Comparison of ENCODE assay signal across 17 cellular contexts in genomic region chr3:59808431-59808830, GRCh38.
DNase-seq lines count a peak whose midpoint lies in the region; ATAC-seq, FAIRE-seq and TF ChIP-seq lines count a peak whose summit lies in the region.
"Had no signal": no experiment of that assay in that cellular context is flagged by ENCODE, and none has a peak within 500 bp of the region (broad histone marks: within the 10 kb centered on the region; RNA-seq: fewer than 3 reads in every experiment).

No MANE protein-coding gene starts in this region.

- no peaks in the 10 kb centered on the region for H3K36me3 ChIP-seq in HUES6 (ENCODE audit: control insufficient read depth, insufficient read depth, low read length)
- H3K36me3 ChIP-seq in H1 (ENCODE audit: control insufficient read depth in 2 of 4, insufficient read depth in 4 of 4, low read length in 3 of 4) = no peaks in the 10 kb centered on the region
- no peaks in the 10 kb centered on the region for H3K36me3 ChIP-seq in neural progenitor cell

- H3K4me1 ChIP-seq in HUES6 (ENCODE audit: control insufficient read depth, insufficient read depth, low read length) (peaks cover 30% of the 10 kb centered on the region), H1 (replicated peaks in 1 of 4; ENCODE audit: control insufficient read depth in 3 of 4, insufficient read depth in 4 of 4, low read length in 3 of 4) (peaks cover 0 to 12% (median 4%) of the 10 kb centered on the region in 4 experiments; a peak in 4 of 7 replicates), neural progenitor cell (peaks cover 29% of the 10 kb centered on the region)

- H3K79me1 ChIP-seq in H1 (ENCODE audit: low read depth, low read length) = no peaks in the 10 kb centered on the region

- H3K79me2 ChIP-seq in H1 (ENCODE audit: control insufficient read depth in 1 of 2, insufficient read depth in 2 of 2, low read length in 2 of 2) (no peaks in the 10 kb centered on the region), neural progenitor cell (ENCODE audit: low read depth) (no peaks in the 10 kb centered on the region)

- no peaks in the 10 kb centered on the region for H3K23me2 ChIP-seq in H1 (ENCODE audit: low read depth, low read length)

- no peak overlapping the region for H3K56ac ChIP-seq in H1 (replicated peaks; ENCODE audit: insufficient read length, low read depth, low read length)

- peaks cover 42% of the 10 kb centered on the region for H3K4me1 Mint-ChIP-seq in neural progenitor cell
- H3K4me1 Mint-ChIP-seq in activated T-cell treated with anti-CD3 and anti-CD28 coated beads, Interleukin-2, amount 50 U/mL, for 4 hours (ENCODE audit: low read depth) = peaks cover 6% of the 10 kb centered on the region

- H3K27me3 ChIP-seq in HUES6 (ENCODE audit: control insufficient read depth, insufficient read depth, low read length) = no peaks in the 10 kb centered on the region
- no peaks in the 10 kb centered on the region for H3K27me3 ChIP-seq in H1 (replicated peaks in 1 of 4; ENCODE audit: control insufficient read depth in 3 of 4, extremely low read depth in 1 of 4, insufficient read depth in 3 of 4, low read length in 3 of 4)
- no peaks in the 10 kb centered on the region for H3K27me3 ChIP-seq in neural progenitor cell

- peak overlapping the region; percentile 74; the same call in 1 of the 2 replicates for H3K27ac ChIP-seq in HUES6 (ENCODE audit: low read depth, low read length)
- no peak overlapping the region for H3K27ac ChIP-seq in H1 (ENCODE audit: low read depth, low read length)
- no peak overlapping the region for H3K27ac ChIP-seq in neural progenitor cell
- H3K27ac ChIP-seq: KMS-11 had no signal

- no peak overlapping the region for H3K4ac ChIP-seq in H1 (replicated peaks; ENCODE audit: insufficient read length, low read depth, low read length)

- no peaks in the 10 kb centered on the region for H4K20me1 ChIP-seq in H1 (replicated peaks in 1 of 2; ENCODE audit: control insufficient read depth in 1 of 2, insufficient read depth in 2 of 2, low read length in 2 of 2)
- no peaks in the 10 kb centered on the region for H4K20me1 ChIP-seq in neural progenitor cell (ENCODE audit: low read depth)

- H3K9ac ChIP-seq in HUES6 (ENCODE audit: low read length) (peak overlapping the region; percentile 61), H1 (replicated peaks in 1 of 4; ENCODE audit: extremely low read depth in 1 of 4, low read depth in 3 of 4, low read length in 3 of 4) (no peak overlapping the region), neural progenitor cell (no peak overlapping the region)
- H3K9ac ChIP-seq: KMS-11 had no signal

- H2BK20ac ChIP-seq in H1 (ENCODE audit: low read length) = no peak overlapping the region

- H3K36me3 Mint-ChIP-seq in neural progenitor cell = no peaks in the 10 kb centered on the region
- H3K36me3 Mint-ChIP-seq in activated T-cell treated with anti-CD3 and anti-CD28 coated beads, Interleukin-2, amount 50 U/mL, for 4 hours (ENCODE audit: insufficient read depth) = peaks cover 6% of the 10 kb centered on the region

- no peak overlapping the region for H2BK12ac ChIP-seq in H1 (ENCODE audit: low read depth, low read length)

- ATAC-seq in activated T-cell treated with anti-CD3 and anti-CD28 coated beads, Interleukin-2, amount 50 U/mL, for 4 hours = no peak
- ATAC-seq in HG02642 (IDR thresholded peaks at IDR 0.05; ENCODE audit: poor library complexity, unreplicated experiment) = no peak
- ATAC-seq: T-cell had no signal

- CTCF ChIA-PET in H1 (lab: Charles Lee; ENCODE audit: partially characterized antibody) = interaction anchor here (1.2 to 1.5 kb wide), 2 partner anchors 17 to 29 kb away, joined by 3 to 4 read pairs; no protein-coding TSS in a partner anchor

- H3K14ac ChIP-seq in H1 (ENCODE audit: insufficient read length) = no peak overlapping the region

- peaks cover 4% of the 10 kb centered on the region for H3K27me3 Mint-ChIP-seq in neural progenitor cell (ENCODE audit: insufficient read depth, low read depth)
- H3K27me3 Mint-ChIP-seq in activated T-cell treated with anti-CD3 and anti-CD28 coated beads, Interleukin-2, amount 50 U/mL, for 4 hours (ENCODE audit: low read depth) = no peaks in the 10 kb centered on the region
- H3K27me3 Mint-ChIP-seq: CD4-positive, alpha-beta memory T cell; T-cell had no signal

- H2AFZ ChIP-seq in H1 (ENCODE audit: low read length) (0 out of 2 replicates have a peak overlapping the region, but pooled peaks have one; percentile 15), neural progenitor cell (replicated peaks) (no peak overlapping the region)

- H3K4me3 ChIP-seq in HUES6 (ENCODE audit: low read depth, low read length) (no peak overlapping the region), H1 (ENCODE audit: extremely low read depth in 1 of 4, insufficient read depth in 2 of 4, low read depth in 3 of 4, low read length in 4 of 4) (no peak overlapping the region), neural progenitor cell (no peak overlapping the region)

- no peak for TF ChIP-seq EP300 in H1 (IDR thresholded peaks at IDR 0.05; ENCODE audit: borderline replicate concordance in 1 of 2, low read depth in 2 of 2, low read length in 2 of 2)

- H2BK5ac ChIP-seq in H1 (ENCODE audit: low read depth, low read length) = no peak overlapping the region

- POLR2A ChIA-PET in H1 (lab: Charles Lee; ENCODE audit: partially characterized antibody) = no interaction called here

- H3K9me3 ChIP-seq in HUES6 (ENCODE audit: control insufficient read depth, insufficient read depth, low read depth, low read length) = no peaks in the 10 kb centered on the region; the same call in 1 of the 2 replicates
- no peaks in the 10 kb centered on the region for H3K9me3 ChIP-seq in H1 (ENCODE audit: insufficient read depth in 2 of 2, low read depth in 1 of 2, low read length in 1 of 2)
- no peaks in the 10 kb centered on the region for H3K9me3 ChIP-seq in neural progenitor cell (ENCODE audit: low read depth)

- TF ChIP-seq RAD21 in H1 (IDR thresholded peaks at IDR 0.05 in 1 of 2, conservative IDR thresholded peaks at IDR 0.05 in 1 of 2; ENCODE audit: low read depth in 2 of 2, low read length in 2 of 2) = no peak

- TF ChIP-seq CTCF in H1 (IDR thresholded peaks at IDR 0.05; ENCODE audit: control extremely low read depth in 1 of 3, insufficient read depth in 1 of 3, low read depth in 1 of 3, low read length in 3 of 3) (no peak), neural progenitor cell (IDR thresholded peaks at IDR 0.05) (no peak)

- peak overlapping the region; percentile 38 for H3K27ac Mint-ChIP-seq in neural progenitor cell
- H3K27ac Mint-ChIP-seq: T-cell had no signal

- H4K91ac ChIP-seq in H1 (replicated peaks; ENCODE audit: insufficient read length, low read length) = no peak overlapping the region

- no peak overlapping the region for H2BK120ac ChIP-seq in H1 (replicated peaks; ENCODE audit: low read depth, low read length)

- no peaks in the 10 kb centered on the region for H3F3A ChIP-seq in neural progenitor cell (ENCODE audit: low read depth)

- peaks cover 2% of the 10 kb centered on the region for H3K9me3 Mint-ChIP-seq in neural progenitor cell
- no peaks in the 10 kb centered on the region for H3K9me3 Mint-ChIP-seq in activated T-cell treated with anti-CD3 and anti-CD28 coated beads, Interleukin-2, amount 50 U/mL, for 4 hours
- H3K9me3 Mint-ChIP-seq: CD4-positive, alpha-beta memory T cell; T-cell had no signal

- H3K4me3 Mint-ChIP-seq in neural progenitor cell = no peak overlapping the region
- H3K4me3 Mint-ChIP-seq in activated T-cell treated with anti-CD3 and anti-CD28 coated beads, Interleukin-2, amount 50 U/mL, for 4 hours = no peak overlapping the region
- H3K4me3 Mint-ChIP-seq: CD4-positive, alpha-beta memory T cell; T-cell had no signal

- no peak for FAIRE-seq in H1 (lab: Jason Lieb, UNC)
- FAIRE-seq: D721Med had no signal

- H3K23ac ChIP-seq in H1 (ENCODE audit: insufficient read length) = no peak overlapping the region

- TF ChIP-seq POLR2A in H1 (IDR thresholded peaks at IDR 0.05; ENCODE audit: control extremely low read depth in 1 of 2, low read depth in 2 of 2, low read length in 2 of 2) = no peak

- H4K5ac ChIP-seq in H1 (ENCODE audit: insufficient read length, low read depth, low read length) = no peak overlapping the region

- no peak overlapping the region for H2AK5ac ChIP-seq in H1 (ENCODE audit: low read depth, low read length)

- H2BK15ac ChIP-seq in H1 (ENCODE audit: low read length) = no peak overlapping the region

- DNase-seq in NCI-H82 (lab: John Stamatoyannopoulos, UW) (peak; percentile 76), H1 (ENCODE audit: low read depth in 1 of 2, low spot score in 2 of 2) (no peak), neural progenitor cell (ENCODE audit: low spot score) (no peak), NAMALWA (ENCODE audit: low spot score) (no peak), OCI-M2 (lab: John Stamatoyannopoulos, UW; ENCODE audit: unreplicated experiment) (no peak)
- no peak for DNase-seq in activated T-cell treated with anti-CD3 and anti-CD28 coated beads, Interleukin-2, amount 50 U/mL, for 4 hours
- DNase-seq: CD4-positive, alpha-beta memory T cell; DMS79; NCI-H1105 treated with DMSO at 0.1 percent for 48 hours; NCI-H187; NCI-H345; NCI-H526 treated with DMSO at 0.1 percent for 48 hours; T-cell had no signal

- no peak overlapping the region for H3K18ac ChIP-seq in H1 (ENCODE audit: extremely low read depth, low read length)

- WGBS in H1 (ENCODE audit: extremely low coverage in 1 of 2, insufficient coverage in 1 of 2, insufficient read length in 1 of 2, insufficient replicate concordance in 2 of 2, low coverage in 1 of 2, low lambda C conversion rate in 2 of 2, missing lambda C conversion rate in 1 of 2), 2 experiments = 87% methylated on average over 7 of the region's 7 CpGs; no CpG with 5 or more reads in 1 of the 2 experiments

- H3K4me2 ChIP-seq in H1 (ENCODE audit: insufficient read depth in 1 of 2, low read depth in 2 of 2, low read length in 2 of 2) (no peak overlapping the region), neural progenitor cell (no peak overlapping the region)
- H3K4me2 ChIP-seq: KMS-11 had no signal

- H4K8ac ChIP-seq in H1 (ENCODE audit: extremely low read depth, insufficient read depth, low read length) = no peak overlapping the region

TF ChIP-seq in H1, 55 proteins besides CTCF, POLR2A, EP300 and RAD21:
- TF ChIP-seq SIRT6 (IDR thresholded peaks at IDR 0.05; ENCODE audit: low read length) = no peak
- TF ChIP-seq EGR1 (IDR thresholded peaks at IDR 0.05; ENCODE audit: borderline replicate concordance, low read depth, low read length) = no peak
